Comparison of ENCODE assay signal across 10 cellular contexts in genomic region chr3:81643721-81644120, GRCh38.
DNase-seq lines count a peak whose midpoint lies in the region; TF ChIP-seq lines count a peak whose summit lies in the region.
"Had no signal": no experiment of that assay in that cellular context is flagged by ENCODE, and none has a peak within 500 bp of the region (broad histone marks: within the 10 kb centered on the region; RNA-seq: fewer than 3 reads in every experiment).

No MANE protein-coding gene starts in this region.

- H3K4me1 ChIP-seq in endodermal cell (ENCODE audit: control insufficient read depth, insufficient read depth, low read length) (no peaks in the 10 kb centered on the region), osteoblast (ENCODE audit: insufficient read depth, low read length) (no peaks in the 10 kb centered on the region), prostate gland (replicated peaks) (no peaks in the 10 kb centered on the region), esophagus muscularis mucosa (no peaks in the 10 kb centered on the region)
- H3K4me1 ChIP-seq: suprapubic skin had no signal

- no peak overlapping the region for H3K4me2 ChIP-seq in osteoblast (ENCODE audit: insufficient read depth, low read length)

- no peak overlapping the region for H3K4me3 ChIP-seq in GM12864 (ENCODE audit: low read depth, low read length)
- H3K4me3 ChIP-seq in endodermal cell (ENCODE audit: low read length): no peak overlapping the region
- no peak overlapping the region for H3K4me3 ChIP-seq in osteoblast (ENCODE audit: insufficient read depth, low read length)
- H3K4me3 ChIP-seq in prostate gland: no peak overlapping the region
- H3K4me3 ChIP-seq in esophagus muscularis mucosa: no peak overlapping the region
- H3K4me3 ChIP-seq: suprapubic skin had no signal

- H2AFZ ChIP-seq in osteoblast (ENCODE audit: low read length): no peak overlapping the region

- H3K27ac ChIP-seq in endodermal cell (ENCODE audit: low read depth, low read length) (no peak overlapping the region), osteoblast (ENCODE audit: low read depth, low read length) (no peak overlapping the region), prostate gland (no peak overlapping the region), esophagus muscularis mucosa (replicated peaks in 1 of 4) (no peak overlapping the region)
- H3K27ac ChIP-seq: suprapubic skin had no signal

- H3K36me3 ChIP-seq in endodermal cell (ENCODE audit: control insufficient read depth, insufficient read depth, low read length) (no peaks in the 10 kb centered on the region), osteoblast (ENCODE audit: insufficient read depth, low read length) (peaks cover 12% of the 10 kb centered on the region), prostate gland (no peaks in the 10 kb centered on the region), esophagus muscularis mucosa (peaks cover 0 to 36% (median 8%) of the 10 kb centered on the region in 4 donors)

- no peaks in the 10 kb centered on the region for H4K20me1 ChIP-seq in osteoblast (ENCODE audit: insufficient read depth, low read length)

- intact Hi-C loops in prostate gland (cut with DNase I): no loop called here
- intact Hi-C loops in esophagus muscularis mucosa (cut with DNase I): loop anchor here (5.0 kb wide), 1 partner anchor 226 kb away; no protein-coding TSS in a partner anchor

- TF ChIP-seq CTCF in GM12864 (IDR thresholded peaks at IDR 0.05; ENCODE audit: low read depth, low read length, missing control alignments): peak; percentile 21
- TF ChIP-seq CTCF in endodermal cell (conservative IDR thresholded peaks at IDR 0.05): peak; percentile 74
- TF ChIP-seq CTCF in osteoblast (IDR thresholded peaks at IDR 0.05; ENCODE audit: extremely low read depth, low read depth, low read length): peak; percentile 55
- TF ChIP-seq CTCF in prostate gland (IDR thresholded peaks at IDR 0.05): peak in 1 of 4 experiments; percentile 13
- peak in 1 of 3 experiments; percentile 22 for TF ChIP-seq CTCF in esophagus muscularis mucosa (IDR thresholded peaks at IDR 0.05)

- H3K9ac ChIP-seq in endodermal cell (ENCODE audit: extremely low read depth, low read length, poor library complexity, severe bottlenecking): no peak overlapping the region

- H3K27ac Mint-ChIP-seq in endodermal cell: no peak overlapping the region
- H3K27ac Mint-ChIP-seq: activated CD8-positive, alpha-beta T cell treated with anti-CD3 and anti-CD28 coated beads for 36 hours had no signal

- TF ChIP-seq EP300 in esophagus muscularis mucosa (IDR thresholded peaks at IDR 0.05): no peak

- H3K4me1 Mint-ChIP-seq in endodermal cell: no peaks in the 10 kb centered on the region

- no peaks in the 10 kb centered on the region for H3K36me3 Mint-ChIP-seq in endodermal cell (ENCODE audit: low read depth)

- no peaks in the 10 kb centered on the region for H3K79me2 ChIP-seq in osteoblast (ENCODE audit: insufficient read depth, low read length)

- no peaks in the 10 kb centered on the region for H3K27me3 Mint-ChIP-seq in endodermal cell (ENCODE audit: insufficient read depth)
- H3K27me3 Mint-ChIP-seq: activated CD8-positive, alpha-beta T cell treated with anti-CD3 and anti-CD28 coated beads for 36 hours had no signal

- 72 to 89% methylated on average over 2 of the region's 2 CpGs for WGBS in endodermal cell (ENCODE audit: insufficient coverage in 1 of 2, insufficient read length in 1 of 2), 2 experiments
- 81% methylated on average over 2 of the region's 2 CpGs for WGBS in prostate gland
- 71% methylated on average over 2 of the region's 2 CpGs for WGBS in esophagus muscularis mucosa

- DNase-seq in GM12864 (ENCODE audit: low read depth) (no peak), NCI-H2227 treated with DMSO at 0.1 percent for 48 hours (lab: John Stamatoyannopoulos, UW) (peak; percentile 7), endodermal cell (no peak), osteoblast (ENCODE audit: insufficient read length, low spot score, missing footprints) (no peak), NCI-H1048 (lab: John Stamatoyannopoulos, UW) (no peak), prostate gland (ENCODE audit: low spot score) (no peak), esophagus muscularis mucosa (ENCODE audit: extremely low spot score) (no peak)
- DNase-seq in stimulated activated CD4-positive, alpha-beta T cell treated with anti-CD3 and anti-CD28 coated beads, Interleukin-4, amount 100 ng/mL, for 4 hours: no peak
- DNase-seq: activated CD8-positive, alpha-beta T cell treated with anti-CD3 and anti-CD28 coated beads for 36 hours had no signal

- TF ChIP-seq POLR2A in prostate gland (IDR thresholded peaks at IDR 0.05) (no peak), esophagus muscularis mucosa (IDR thresholded peaks at IDR 0.05; ENCODE audit: low read depth) (no peak)

- H3K4me3 Mint-ChIP-seq in endodermal cell: no peak overlapping the region
- H3K4me3 Mint-ChIP-seq: activated CD8-positive, alpha-beta T cell treated with anti-CD3 and anti-CD28 coated beads for 36 hours had no signal

- H3K9me3 Mint-ChIP-seq in endodermal cell: no peaks in the 10 kb centered on the region
- H3K9me3 Mint-ChIP-seq: activated CD8-positive, alpha-beta T cell treated with anti-CD3 and anti-CD28 coated beads for 36 hours had no signal

- H3K27me3 ChIP-seq in endodermal cell (ENCODE audit: control insufficient read depth, insufficient read depth, low read length, poor library complexity, severe bottlenecking): no peaks in the 10 kb centered on the region
- no peaks in the 10 kb centered on the region for H3K27me3 ChIP-seq in osteoblast (ENCODE audit: insufficient read depth, low read length)
- no peaks in the 10 kb centered on the region for H3K27me3 ChIP-seq in prostate gland (replicated peaks; ENCODE audit: insufficient read depth)
- no peaks in the 10 kb centered on the region for H3K27me3 ChIP-seq in esophagus muscularis mucosa
- H3K27me3 ChIP-seq: suprapubic skin had no signal

- H3K9me3 ChIP-seq in endodermal cell (ENCODE audit: control insufficient read depth, low read length) (no peaks in the 10 kb centered on the region), osteoblast (ENCODE audit: low read depth, low read length) (no peaks in the 10 kb centered on the region), prostate gland (no peaks in the 10 kb centered on the region), esophagus muscularis mucosa (no peaks in the 10 kb centered on the region)
- H3K9me3 ChIP-seq: suprapubic skin had no signal
